Comparison of ENCODE assay signal across 8 cellular contexts in the genomic region with DNA sequence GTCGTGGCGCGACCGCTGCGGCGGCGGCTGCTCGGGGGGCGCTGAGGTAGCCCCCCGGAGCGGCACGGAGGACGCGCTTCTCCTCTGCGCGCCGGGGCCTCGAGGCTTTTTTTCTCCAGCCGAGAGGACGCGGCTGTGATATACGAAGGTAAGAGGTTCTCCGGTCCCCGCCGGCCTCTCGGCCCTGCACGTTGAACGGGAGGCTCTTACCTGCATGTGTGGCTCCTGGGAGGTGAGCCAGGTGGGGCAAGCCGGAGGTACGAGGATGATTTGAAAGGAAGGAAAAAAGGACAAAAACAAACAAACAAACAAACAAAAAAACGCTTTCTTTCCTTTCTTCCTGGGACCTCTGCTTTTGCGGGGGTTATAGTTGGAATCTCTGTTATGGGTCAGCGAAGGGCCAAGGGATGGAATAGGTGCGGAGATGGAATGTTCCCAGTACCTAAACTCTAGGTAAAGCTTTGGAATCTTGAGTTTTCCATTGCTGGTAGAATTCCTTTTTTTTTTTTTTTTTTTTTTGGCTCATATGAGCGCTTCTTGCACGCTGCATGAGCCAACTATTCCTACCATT. TPM values are rescaled to one million over a fixed set of nuclear protein-coding genes. Genes with fewer than 3 reads are reported as not detected.
DNase-seq lines count a peak whose midpoint lies in the region; ATAC-seq and TF ChIP-seq lines count a peak whose summit lies in the region.

No MANE protein-coding gene starts in this region.

- ATAC-seq in GM18909 (IDR thresholded peaks at IDR 0.05; ENCODE audit: poor library complexity, unreplicated experiment) (peak; percentile 22), HG03280 (IDR thresholded peaks at IDR 0.05; ENCODE audit: unreplicated experiment) (peak; percentile 13)

- H4K20me1 ChIP-seq in fibroblast of lung (ENCODE audit: control insufficient read depth, extremely low read depth, insufficient read depth, low read length): no peaks in the 10 kb centered on the region

- H3K36me3 ChIP-seq in fibroblast of lung (ENCODE audit: control insufficient read depth, insufficient read depth, low read length) (no peaks in the 10 kb centered on the region), parathyroid adenoma (ENCODE audit: control insufficient read depth, insufficient read depth, low read length) (no peaks in the 10 kb centered on the region)

- H3K4me3 ChIP-seq in AG10803 (ENCODE audit: low read length): peak overlapping the region; percentile 79
- H3K4me3 ChIP-seq in WI38 (ENCODE audit: low read depth, low read length): peak overlapping the region; percentile 85
- peak overlapping the region; percentile 34 to 94 (median 69) for H3K4me3 ChIP-seq in fibroblast of lung (replicated peaks in 1 of 4; ENCODE audit: control extremely low read depth in 1 of 4, insufficient read depth in 1 of 4, low read depth in 3 of 4, low read length in 4 of 4)
- peak overlapping the region; percentile 82 for H3K4me3 ChIP-seq in parathyroid adenoma (ENCODE audit: low read depth, low read length)

- H3K9me3 ChIP-seq in fibroblast of lung (ENCODE audit: control insufficient read depth, insufficient read depth, low read depth, low read length) (no peaks in the 10 kb centered on the region), parathyroid adenoma (ENCODE audit: control insufficient read depth, low read length) (no peaks in the 10 kb centered on the region)

- H3K4me2 ChIP-seq in fibroblast of lung (ENCODE audit: extremely low read depth, insufficient read depth, low read length): peak overlapping the region; percentile 67
- H3K4me2 ChIP-seq in parathyroid adenoma (ENCODE audit: low read length): peak overlapping the region; percentile 91

- H3K9ac ChIP-seq in fibroblast of lung (ENCODE audit: insufficient read depth, low read length) (peak overlapping the region; percentile 57), parathyroid adenoma (peak overlapping the region; percentile 70)

- TF ChIP-seq CTCF in AG10803 (conservative IDR thresholded peaks at IDR 0.05; ENCODE audit: low read length) (no peak), WI38 (IDR thresholded peaks at IDR 0.05; ENCODE audit: low read depth, low read length) (no peak), fibroblast of lung (conservative IDR thresholded peaks at IDR 0.05 in 1 of 2, IDR thresholded peaks at IDR 0.05 in 1 of 2; ENCODE audit: low read depth in 1 of 2, low read length in 2 of 2) (no peak), parathyroid adenoma (IDR thresholded peaks at IDR 0.05) (no peak)

- H3K27ac ChIP-seq in fibroblast of lung (ENCODE audit: insufficient read depth, low read length) (no peak overlapping the region), parathyroid adenoma (peak overlapping the region; percentile 94)

- H2AFZ ChIP-seq in fibroblast of lung (ENCODE audit: low read length): no peak overlapping the region
- peak overlapping the region; percentile 98 for H2AFZ ChIP-seq in parathyroid adenoma

- no peaks in the 10 kb centered on the region for H3K79me2 ChIP-seq in fibroblast of lung (ENCODE audit: control insufficient read depth, insufficient read depth, low read length)
- peaks cover 21% of the 10 kb centered on the region for H3K79me2 ChIP-seq in parathyroid adenoma

- DNase-seq in AG10803 (ENCODE audit: low read depth): no peak
- no peak for DNase-seq in fibroblast of lung (ENCODE audit: low read depth in 2 of 2)
- no peak for DNase-seq in GM03348 (ENCODE audit: low spot score)
- DNase-seq in SIG-M5 treated with dmso at 0.1 percent for 504 hours (lab: John Stamatoyannopoulos, UW; ENCODE audit: unreplicated experiment): no peak

- H3K4me1 ChIP-seq in fibroblast of lung (ENCODE audit: control insufficient read depth, extremely low read depth, insufficient read depth, low read length) (peaks cover 2% of the 10 kb centered on the region), parathyroid adenoma (no peaks in the 10 kb centered on the region)

- H3K27me3 ChIP-seq in fibroblast of lung (ENCODE audit: control insufficient read depth, insufficient read depth, low read length): no peaks in the 10 kb centered on the region
- no peaks in the 10 kb centered on the region for H3K27me3 ChIP-seq in parathyroid adenoma (ENCODE audit: control insufficient read depth, insufficient read depth, low read length)

RNA-seq across cellular contexts. Expression of a gene that starts 0.6 kb away (rescaled TPM):
- total RNA-seq in fibroblast of lung: 18.0 and 22.3 TPM in 2 replicates
- polyA plus RNA-seq in fibroblast of lung: 5.3 and 6.0 TPM in 2 replicates
- polyA plus RNA-seq in fibroblast of lung (2012): 5.2 and 6.1 TPM in 2 replicates
- 5.2 and 5.7 TPM in 2 replicates for polyA minus RNA-seq in fibroblast of lung (ENCODE audit: low replicate concordance)
